Comparison of ENCODE assay signal across 24 cellular contexts in genomic region chr5:14357861-14358260, GRCh38.
A peak's percentile ranks its signal among the peaks of the same experiment; 100 is the strongest.
DNase-seq lines count a peak whose midpoint lies in the region; ATAC-seq, FAIRE-seq and TF ChIP-seq lines count a peak whose summit lies in the region.
"Had no signal": no experiment of that assay in that cellular context is flagged by ENCODE, and none has a peak within 500 bp of the region (broad histone marks: within the 10 kb centered on the region; RNA-seq: fewer than 3 reads in every experiment).

No MANE protein-coding gene starts in this region.

- H3K4me3 ChIP-seq in HepG2 (replicated peaks in 1 of 3; ENCODE audit: insufficient read depth in 1 of 3, low read depth in 2 of 3, low read length in 3 of 3) (no peak overlapping the region), sigmoid colon (no peak overlapping the region)
- H3K4me3 ChIP-seq: body of pancreas, esophagus squamous epithelium had no signal

- ATAC-seq in Right ventricle myocardium superior (ENCODE audit: poor library complexity) (peak; percentile 11), Right ventricle myocardium inferior (no peak), HepG2 (no peak)
- ATAC-seq: activated T-cell treated with anti-CD3 and anti-CD28 coated beads, Interleukin-2, amount 50 U/mL, for 4 hours; body of pancreas had no signal

- TF ChIP-seq CTCF in HepG2 (CRISPR knock-in tag; IDR thresholded peaks at IDR 0.05) (no peak), sigmoid colon (IDR thresholded peaks at IDR 0.05) (no peak), CD14-positive monocyte (IDR thresholded peaks at IDR 0.05) (no peak)

- peaks cover 20 to 41% of the 10 kb centered on the region in 2 experiments for H3K36me3 ChIP-seq in HepG2 (replicated peaks in 1 of 2; ENCODE audit: control insufficient read depth in 1 of 2, insufficient read depth in 2 of 2, low read length in 2 of 2)
- H3K36me3 ChIP-seq in sigmoid colon: peaks cover 12 to 47% (median 21%) of the 10 kb centered on the region in 4 donors

- intact Hi-C loops in Right ventricle myocardium superior (cut with DNase I) (loop anchor here (10.0 kb wide), 1 partner anchor 287 kb away; no protein-coding TSS in a partner anchor), Right ventricle myocardium inferior (cut with DNase I) (loop anchor here (10.0 kb wide), 1 partner anchor 373 kb away; no protein-coding TSS in a partner anchor), HepG2 (cut with micrococcal nuclease; ENCODE audit: unreplicated experiment) (no loop called here), sigmoid colon (cut with DNase I) (no loop called here), CD14-positive monocyte (cut with micrococcal nuclease) (loop anchor here in 1 of 2 donors (10.0 kb wide), 1 partner anchor 657 kb away; no protein-coding TSS in a partner anchor)

- CTCF ChIA-PET in HepG2 (lab: Yijun Ruan, JAX; ENCODE audit: low intra/inter-chr PET ratio, low total read pairs): no interaction called here

- WGBS in HepG2 (ENCODE audit: low lambda C conversion rate): 97% methylated on average over 11 of the region's 20 CpGs
- WGBS in sigmoid colon, 2 donors: 83 to 84% methylated on average over 20 of the region's 20 CpGs

- H2AFZ ChIP-seq in HepG2 (ENCODE audit: low read length): no peak overlapping the region

- in situ Hi-C loops in HepG2 (cut with HindIII; ENCODE audit: extremely low pct_ligation_motif_present, low pct_unique_long_range_greater_than_20kb): no loop called here

- TF ChIP-seq RAD21 in HepG2 (CRISPR knock-in tag; IDR thresholded peaks at IDR 0.05): no peak

- H3K27me3 ChIP-seq in HepG2 (ENCODE audit: control insufficient read depth in 1 of 2, insufficient read depth in 2 of 2, low read length in 2 of 2) (no peaks in the 10 kb centered on the region), sigmoid colon (no peaks in the 10 kb centered on the region)
- H3K27me3 ChIP-seq: body of pancreas, esophagus squamous epithelium had no signal

- H3K27ac Mint-ChIP-seq in CD14-positive monocyte: peak overlapping the region in 1 of 7 donors; percentile 42
- H3K27ac Mint-ChIP-seq: activated CD4-positive, alpha-beta memory T cell treated with anti-CD3 and anti-CD28 coated beads, Interleukin-2, amount 10 ng/mL, durations not matched to agents 7 days and 5 days; activated naive CD8-positive, alpha-beta T cell treated with anti-CD3 and anti-CD28 coated beads for 36 hours; dendritic cell treated with granulocyte-macrophage colony-stimulating factor and Interleukin-4, amounts not matched to agents 40 ng/mL and 50 ng/mL, for 4 days had no signal

- peaks cover 0 to 1% (median 0%) of the 10 kb centered on the region in 3 donors for H3K27me3 Mint-ChIP-seq in CD14-positive monocyte (ENCODE audit: low read depth in 3 of 3)
- H3K27me3 Mint-ChIP-seq: activated naive CD8-positive, alpha-beta T cell treated with anti-CD3 and anti-CD28 coated beads for 36 hours; dendritic cell treated with granulocyte-macrophage colony-stimulating factor and Interleukin-4, amounts not matched to agents 40 ng/mL and 50 ng/mL, for 4 days had no signal

- no peak overlapping the region for H3K9ac ChIP-seq in HepG2 (ENCODE audit: insufficient read depth, low read depth, low read length)

- no peak overlapping the region for H3K4me2 ChIP-seq in HepG2 (ENCODE audit: low read depth, low read length)

- H3K9me3 ChIP-seq in HepG2 (ENCODE audit: low read length) (no peaks in the 10 kb centered on the region), sigmoid colon (no peaks in the 10 kb centered on the region)
- H3K9me3 ChIP-seq: body of pancreas, esophagus squamous epithelium had no signal

- TF ChIP-seq EP300 in HepG2 (IDR thresholded peaks at IDR 0.05; ENCODE audit: low read depth in 2 of 2, low read length in 2 of 2) (no peak), HepG2 (CRISPR knock-in tag; IDR thresholded peaks at IDR 0.05; ENCODE audit: borderline replicate concordance) (no peak), sigmoid colon (IDR thresholded peaks at IDR 0.05) (no peak)

- H3K4me1 ChIP-seq in HepG2 (ENCODE audit: insufficient read depth, low read length): no peaks in the 10 kb centered on the region
- H3K4me1 ChIP-seq in sigmoid colon: peaks cover 0 to 37% (median 24%) of the 10 kb centered on the region in 4 donors
- H3K4me1 ChIP-seq: body of pancreas had no signal

- H3K36me3 Mint-ChIP-seq in CD14-positive monocyte: peaks cover 44 to 57% of the 10 kb centered on the region in 2 donors
- H3K36me3 Mint-ChIP-seq: activated naive CD8-positive, alpha-beta T cell treated with anti-CD3 and anti-CD28 coated beads for 36 hours had no signal

- POLR2A ChIA-PET in HepG2 (lab: Yijun Ruan, JAX): no interaction called here

- peaks cover 40% of the 10 kb centered on the region for H3K4me1 Mint-ChIP-seq in CD14-positive monocyte

- no peaks in the 10 kb centered on the region for H3K79me2 ChIP-seq in HepG2 (ENCODE audit: insufficient read depth, low read length)

- no peak for TF ChIP-seq POLR2A in HepG2 (IDR thresholded peaks at IDR 0.05; ENCODE audit: insufficient read depth in 1 of 2, low read depth in 2 of 2, low read length in 2 of 2)
- TF ChIP-seq POLR2A in sigmoid colon (IDR thresholded peaks at IDR 0.05): no peak

- H3K27ac ChIP-seq in HepG2 (ENCODE audit: extremely low read length, insufficient read depth, low read length): no peak overlapping the region
- H3K27ac ChIP-seq in sigmoid colon: peak overlapping the region in 3 of 4 donors; percentile 6 to 35 (median 21)
- H3K27ac ChIP-seq: body of pancreas, C4-2B, esophagus squamous epithelium had no signal

- no peak overlapping the region for H3K4me3 Mint-ChIP-seq in CD14-positive monocyte
- H3K4me3 Mint-ChIP-seq: activated CD4-positive, alpha-beta memory T cell treated with anti-CD3 and anti-CD28 coated beads, Interleukin-2, amount 10 ng/mL, durations not matched to agents 7 days and 5 days; activated naive CD8-positive, alpha-beta T cell treated with anti-CD3 and anti-CD28 coated beads for 36 hours; activated T-cell treated with anti-CD3 and anti-CD28 coated beads, Interleukin-2, amount 50 U/mL, for 4 hours; dendritic cell treated with granulocyte-macrophage colony-stimulating factor and Interleukin-4, amounts not matched to agents 40 ng/mL and 50 ng/mL, for 4 days had no signal

- FAIRE-seq in HepG2 (lab: Jason Lieb, UNC): no peak
- FAIRE-seq: A204.1 had no signal

- H3K9me3 Mint-ChIP-seq in CD14-positive monocyte: no peaks in the 10 kb centered on the region
- H3K9me3 Mint-ChIP-seq: activated CD4-positive, alpha-beta memory T cell treated with anti-CD3 and anti-CD28 coated beads, Interleukin-2, amount 10 ng/mL, durations not matched to agents 7 days and 5 days; activated naive CD8-positive, alpha-beta T cell treated with anti-CD3 and anti-CD28 coated beads for 36 hours; activated T-cell treated with anti-CD3 and anti-CD28 coated beads, Interleukin-2, amount 50 U/mL, for 4 hours; dendritic cell treated with granulocyte-macrophage colony-stimulating factor and Interleukin-4, amounts not matched to agents 40 ng/mL and 50 ng/mL, for 4 days had no signal

- H4K20me1 ChIP-seq in HepG2 (ENCODE audit: insufficient read depth, low read length): no peaks in the 10 kb centered on the region

- no TSS peak for BruUV-seq in HepG2 (replicated peaks; lab: Mats Ljungman, UMichigan)

- DNase-seq in Right ventricle myocardium superior (no peak), Right ventricle myocardium inferior (ENCODE audit: missing footprints) (no peak), ecto neural progenitor cell (ENCODE audit: low spot score) (peak; percentile 64), HepG2 (ENCODE audit: low spot score) (no peak), sigmoid colon (no peak), CD14-positive monocyte (ENCODE audit: low spot score) (no peak), HCEC 1CT (no peak), NCI-H2196 (lab: John Stamatoyannopoulos, UW; ENCODE audit: unreplicated experiment) (no peak)
- DNase-seq: activated CD4-positive, alpha-beta memory T cell treated with anti-CD3 and anti-CD28 coated beads, Interleukin-2, amount 10 ng/mL, durations not matched to agents 7 days and 5 days; activated naive CD8-positive, alpha-beta T cell treated with anti-CD3 and anti-CD28 coated beads for 36 hours; activated T-cell treated with anti-CD3 and anti-CD28 coated beads, Interleukin-2, amount 50 U/mL, for 4 hours; body of pancreas; DMS79; esophagus squamous epithelium; islet precursor cell; NCI-H2029 treated with DMSO at 0.1 percent for 48 hours; NCI-H510A treated with DMSO at 0.1 percent for 48 hours; SHP77; stimulated activated naive CD4-positive, alpha-beta T cell treated with Interleukin-2 at 50 U/mL for 16 hours; T-helper 1 cell; trophoblast cell had no signal

TF ChIP-seq in HepG2, 621 proteins besides CTCF, POLR2A, EP300 and RAD21:
- no peak for TF ChIP-seq ATM (IDR thresholded peaks at IDR 0.05; ENCODE audit: borderline replicate concordance)
- TF ChIP-seq JUND (CRISPR knock-in tag; IDR thresholded peaks at IDR 0.05): no peak
- no peak for TF ChIP-seq KDM5B (CRISPR knock-in tag; IDR thresholded peaks at IDR 0.05; ENCODE audit: borderline replicate concordance)
- TF ChIP-seq AGO2 (optimal IDR thresholded peaks at IDR 0.05; ENCODE audit: low read depth, low read length): peak; percentile 30
TF ChIP-seq in HepG2: peak in this region for 1.

Comparison
In these comparisons a context has a peak if more than half of its experiments do, and no peak if none do; other contexts are left out.
1. intact Hi-C loops: an anchor here in Right ventricle myocardium superior (10.0 kb wide) and Right ventricle myocardium inferior (10.0 kb wide); none called in HepG2 and sigmoid colon.